In the genomic region with DNA sequence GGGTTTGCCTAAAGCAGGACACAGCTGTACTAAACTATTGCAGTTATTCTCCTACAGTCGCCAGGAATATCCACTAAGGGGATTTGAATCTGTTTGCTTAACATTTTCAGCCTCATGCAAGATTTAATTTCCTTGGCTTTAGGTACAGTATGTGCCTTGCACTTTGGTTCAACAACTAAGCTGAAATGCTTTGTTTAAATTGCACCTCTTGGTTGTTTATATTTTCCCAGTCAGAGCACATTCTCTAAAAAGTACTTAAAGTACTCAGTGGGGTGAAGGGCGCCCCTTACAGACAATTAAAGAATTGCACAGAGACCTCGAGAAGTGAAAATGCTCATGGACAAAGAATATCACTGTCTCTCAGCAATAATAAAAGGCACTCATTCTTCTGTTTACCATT, we compare ENCODE assay signal across 26 cellular contexts.
DNase-seq lines count a peak whose midpoint lies in the region; ATAC-seq and TF ChIP-seq lines count a peak whose summit lies in the region.
"Had no signal": no experiment of that assay in that cellular context is flagged by ENCODE, and none has a peak within 500 bp of the region (broad histone marks: within the 10 kb centered on the region; RNA-seq: fewer than 3 reads in every experiment).

No MANE protein-coding gene starts in this region.

- H2BK12ac ChIP-seq in neuronal stem cell (ENCODE audit: low read length), result no peak overlapping the region

- H2BK120ac ChIP-seq in neuronal stem cell (ENCODE audit: low read depth, low read length), result no peak overlapping the region

- H2BK15ac ChIP-seq in neuronal stem cell (ENCODE audit: low read length), result no peak overlapping the region

- no peak overlapping the region for H3K4me2 ChIP-seq in neuronal stem cell (ENCODE audit: insufficient read depth, low read length, poor library complexity, severe bottlenecking)
- H3K4me2 ChIP-seq: A549; BLaER1 treated with 17β-estradiol and CSF1 and Interleukin-3, amounts not matched to agents 10 nM and 100 nM; KMS-11 had no signal

- H4K91ac ChIP-seq in neuronal stem cell (ENCODE audit: low read depth, low read length, poor library complexity), result no peak overlapping the region

- H3K9me3 Mint-ChIP-seq in WTC11, result no peaks in the 10 kb centered on the region
- H3K9me3 Mint-ChIP-seq: activated naive CD8-positive, alpha-beta T cell treated with anti-CD3 and anti-CD28 coated beads for 36 hours; activated T-helper 2 cell treated with anti-CD3 and anti-CD28 coated beads, Interferon-gamma antibody, Interleukin-2, Interleukin-4, amounts not matched to agents 10 μg/mL and 5 μg/mL and 100 μg/mL, durations not matched to agents 14 hours and 24 hours and 36 hours had no signal

- no peak overlapping the region for H3K4ac ChIP-seq in neuronal stem cell (ENCODE audit: low read length)

- 0 out of 2 replicates have a peak, but pooled peaks cover 3% of the 10 kb centered on the region for H3K4me1 Mint-ChIP-seq in WTC11
- H3K4me1 Mint-ChIP-seq: activated naive CD8-positive, alpha-beta T cell treated with anti-CD3 and anti-CD28 coated beads for 36 hours had no signal

- DNase-seq in NCI-H345 (lab: John Stamatoyannopoulos, UW) (peak; percentile 23), NCI-H345 treated with DMSO at 0.1 percent for 48 hours (lab: John Stamatoyannopoulos, UW; ENCODE audit: unreplicated experiment) (no peak), WTC11 (ENCODE audit: low spot score) (no peak), left lung (no peak), mucosa of gallbladder (ENCODE audit: low spot score) (no peak), neuronal stem cell (ENCODE audit: low spot score) (no peak), hippocampal formation (lab: John Stamatoyannopoulos, UW) (no peak)
- DNase-seq: activated CD4-positive, alpha-beta T cell treated with anti-CD3 and anti-CD28 coated beads, Interleukin-2, amount 50 U/mL, for 1 hour; activated CD8-positive, alpha-beta memory T cell treated with anti-CD3 and anti-CD28 coated beads, Interleukin-2, amount 50 U/mL, for 4 hours; activated naive CD8-positive, alpha-beta T cell treated with anti-CD3 and anti-CD28 coated beads for 36 hours; body of pancreas; heart right ventricle; NCI-H1092; NCI-H2081 treated with DMSO at 0.1 percent for 48 hours; NCI-H748 treated with DMSO at 0.1 percent for 48 hours; occipital lobe; retina; T-helper 2 cell had no signal

- no peak overlapping the region for H3K14ac ChIP-seq in neuronal stem cell (ENCODE audit: low read length)

- no peak overlapping the region for H2AFZ ChIP-seq in neuronal stem cell (ENCODE audit: low read length)

- no peaks in the 10 kb centered on the region for H3K79me1 ChIP-seq in neuronal stem cell (ENCODE audit: low read depth, low read length)

- ATAC-seq in WTC11, result peak; percentile 50; the same call in 1 of the 2 replicates
- ATAC-seq in left lung, result peak; percentile 24
- no peak for ATAC-seq in HG03378 (IDR thresholded peaks at IDR 0.05; ENCODE audit: unreplicated experiment)
- ATAC-seq: A549, body of pancreas, heart right ventricle, Panc1 had no signal

- H3K27ac Mint-ChIP-seq in WTC11, result no peak overlapping the region
- H3K27ac Mint-ChIP-seq: activated naive CD8-positive, alpha-beta T cell treated with anti-CD3 and anti-CD28 coated beads for 36 hours; activated T-helper 2 cell treated with anti-CD3 and anti-CD28 coated beads, Interferon-gamma antibody, Interleukin-2, Interleukin-4, amounts not matched to agents 10 μg/mL and 5 μg/mL and 100 μg/mL, durations not matched to agents 14 hours and 24 hours and 36 hours had no signal

- H3K4me1 ChIP-seq in left lung, result no peaks in the 10 kb centered on the region
- peaks cover 0 to 9% of the 10 kb centered on the region in 2 donors for H3K4me1 ChIP-seq in neuronal stem cell (ENCODE audit: control insufficient read depth in 2 of 2, insufficient read depth in 1 of 2, low read depth in 1 of 2, low read length in 2 of 2)
- H3K4me1 ChIP-seq: A549, body of pancreas, HAP-1, heart right ventricle had no signal

- H3K36me3 ChIP-seq in left lung, result no peaks in the 10 kb centered on the region
- peaks cover 0 to 97% of the 10 kb centered on the region in 2 donors for H3K36me3 ChIP-seq in neuronal stem cell (replicated peaks in 1 of 2; ENCODE audit: control insufficient read depth in 2 of 2, insufficient read depth in 2 of 2, low read length in 2 of 2)
- H3K36me3 ChIP-seq: BLaER1 treated with 17β-estradiol and CSF1 and Interleukin-3, amounts not matched to agents 10 nM and 100 nM; HAP-1; heart right ventricle had no signal

- CTCF ChIA-PET in WTC11 (lab: Charles Lee), result interaction anchor here (0.7 to 0.8 kb wide), 2 partner anchors 9 to 166 kb away, joined by 3 to 5 read pairs; no protein-coding TSS in a partner anchor

- H3K9me3 ChIP-seq in left lung, result no peaks in the 10 kb centered on the region
- no peaks in the 10 kb centered on the region for H3K9me3 ChIP-seq in neuronal stem cell (replicated peaks in 1 of 2; ENCODE audit: control insufficient read depth in 2 of 2, insufficient read depth in 1 of 2, low read depth in 1 of 2, low read length in 2 of 2)
- H3K9me3 ChIP-seq: A549; BLaER1 treated with 17β-estradiol and CSF1 and Interleukin-3, amounts not matched to agents 10 nM and 100 nM; body of pancreas; HAP-1; heart right ventricle had no signal

- no peak overlapping the region for H2AK5ac ChIP-seq in neuronal stem cell (ENCODE audit: low read depth, low read length)

- no peak overlapping the region for H3K9ac ChIP-seq in neuronal stem cell (ENCODE audit: low read depth, low read length, poor library complexity)
- H3K9ac ChIP-seq: BLaER1 treated with 17β-estradiol and CSF1 and Interleukin-3, amounts not matched to agents 10 nM and 100 nM; KMS-11 had no signal

- H3K23ac ChIP-seq in neuronal stem cell (ENCODE audit: low read depth, low read length, poor library complexity), result no peak overlapping the region

- H3K27ac ChIP-seq in left lung (no peak overlapping the region), neuronal stem cell (replicated peaks; ENCODE audit: low read length) (no peak overlapping the region)
- H3K27ac ChIP-seq: A549; BLaER1 treated with 17β-estradiol and CSF1 and Interleukin-3, amounts not matched to agents 10 nM and 100 nM; body of pancreas; heart right ventricle; KMS-11; VCaP had no signal

- POLR2A ChIA-PET in WTC11 (lab: Charles Lee), result no interaction called here

- no CpG with 5 or more reads among the region's 3 CpGs for WGBS in neuronal stem cell (ENCODE audit: extremely low coverage in 2 of 2, insufficient read length in 2 of 2, insufficient replicate concordance in 1 of 2), 2 donors

- H3K18ac ChIP-seq in neuronal stem cell (ENCODE audit: low read length), result no peak overlapping the region

- no peaks in the 10 kb centered on the region for H3K36me3 Mint-ChIP-seq in WTC11
- H3K36me3 Mint-ChIP-seq: activated naive CD8-positive, alpha-beta T cell treated with anti-CD3 and anti-CD28 coated beads for 36 hours had no signal

- H3K4me3 ChIP-seq in left lung, result no peak overlapping the region
- H3K4me3 ChIP-seq in neuronal stem cell (ENCODE audit: low read length in 2 of 2), result no peak overlapping the region
- H3K4me3 ChIP-seq: A549; BLaER1 treated with 17β-estradiol and CSF1 and Interleukin-3, amounts not matched to agents 10 nM and 100 nM; body of pancreas; HAP-1; heart right ventricle had no signal

- intact Hi-C loops in left lung (cut with DNase I), result no loop called here

- H3K27me3 Mint-ChIP-seq in WTC11 (ENCODE audit: low read depth), result no peaks in the 10 kb centered on the region
- H3K27me3 Mint-ChIP-seq: activated naive CD8-positive, alpha-beta T cell treated with anti-CD3 and anti-CD28 coated beads for 36 hours had no signal

- no peak overlapping the region for H3K4me3 Mint-ChIP-seq in WTC11
- H3K4me3 Mint-ChIP-seq: activated naive CD8-positive, alpha-beta T cell treated with anti-CD3 and anti-CD28 coated beads for 36 hours had no signal

- no peak overlapping the region for H4K8ac ChIP-seq in neuronal stem cell (ENCODE audit: low read depth, low read length)

- H3K27me3 ChIP-seq in left lung (no peaks in the 10 kb centered on the region), neuronal stem cell (ENCODE audit: control insufficient read depth in 3 of 3, insufficient read depth in 3 of 3, low read depth in 1 of 3, low read length in 3 of 3) (no peaks in the 10 kb centered on the region)
- H3K27me3 ChIP-seq: BLaER1 treated with 17β-estradiol and CSF1 and Interleukin-3, amounts not matched to agents 10 nM and 100 nM; body of pancreas had no signal

- no peak overlapping the region for H2BK5ac ChIP-seq in neuronal stem cell (ENCODE audit: low read length)

- TF ChIP-seq CTCF in WTC11 (IDR thresholded peaks at IDR 0.05) (peak; percentile 34), left lung (IDR thresholded peaks at IDR 0.05) (peak in 1 of 2 donors; percentile 14)

TF ChIP-seq in WTC11, 78 proteins besides CTCF, POLR2A, EP300 and RAD21 (continues in another document):
- no peak for TF ChIP-seq ZNF512 (CRISPR knock-in tag; IDR thresholded peaks at IDR 0.05; ENCODE audit: borderline replicate concordance)
- TF ChIP-seq SOX15 (CRISPR knock-in tag; IDR thresholded peaks at IDR 0.05), result no peak
- TF ChIP-seq, protein P1, sequence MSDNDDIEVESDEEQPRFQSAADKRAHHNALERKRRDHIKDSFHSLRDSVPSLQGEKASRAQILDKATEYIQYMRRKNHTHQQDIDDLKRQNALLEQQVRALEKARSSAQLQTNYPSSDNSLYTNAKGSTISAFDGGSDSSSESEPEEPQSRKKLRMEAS (CRISPR knock-in tag; IDR thresholded peaks at IDR 0.05), result no peak
- TF ChIP-seq E2F1 (CRISPR knock-in tag; IDR thresholded peaks at IDR 0.05), result no peak
